Comparison of ENCODE assay signal across 8 cellular contexts in the genomic region with DNA sequence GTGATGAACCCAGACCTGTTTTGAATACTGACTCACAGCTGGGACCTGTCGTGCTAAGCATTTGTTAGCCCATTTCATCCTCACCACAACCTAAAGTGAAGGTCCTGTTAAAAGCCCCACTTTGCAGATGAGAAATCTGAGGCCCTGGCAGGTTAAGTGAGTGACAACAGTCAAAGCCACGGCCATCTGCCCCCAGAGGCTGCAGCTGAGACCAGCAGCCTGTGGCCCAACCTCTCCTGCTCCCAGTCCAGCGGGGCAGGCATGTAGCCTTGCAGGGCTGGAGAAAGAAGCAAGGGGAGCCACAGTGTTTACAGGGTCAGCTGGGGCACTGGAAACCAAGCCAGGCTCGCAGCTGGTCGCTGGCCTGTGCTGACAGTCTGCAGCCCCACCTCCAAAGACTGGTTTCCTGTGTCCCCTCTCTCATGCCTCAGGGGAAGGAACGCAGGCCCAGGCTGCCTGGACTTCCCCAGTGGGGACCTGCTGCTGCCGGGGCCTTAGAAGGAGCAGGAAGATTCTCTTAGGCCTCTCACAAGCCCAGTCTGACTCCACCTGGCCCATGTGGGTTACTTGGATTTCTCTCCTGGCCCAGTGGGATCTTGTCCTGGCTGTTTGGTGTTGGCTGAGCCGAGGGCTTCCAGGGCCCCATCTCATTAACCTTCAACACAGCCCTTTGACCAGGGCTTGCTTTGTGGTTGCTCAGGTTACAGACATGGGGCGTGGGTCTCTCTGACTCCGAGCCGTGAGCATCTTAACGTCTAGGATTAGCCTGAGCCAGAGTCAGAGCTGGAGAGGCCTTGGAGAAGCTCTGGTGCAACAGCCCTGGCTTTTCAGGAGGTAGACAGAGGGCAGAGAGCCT. TPM values are rescaled to one million over a fixed set of nuclear protein-coding genes. Genes with fewer than 3 reads are reported as not detected.
A peak's percentile ranks its signal among the peaks of the same experiment; 100 is the strongest.
DNase-seq lines count a peak whose midpoint lies in the region; ATAC-seq and TF ChIP-seq lines count a peak whose summit lies in the region.

No MANE protein-coding gene starts in this region.

- peaks cover 0 to 8% (median 0%) of the 10 kb centered on the region in 4 donors for H3K4me1 ChIP-seq in sigmoid colon

- ATAC-seq in HG03108 (IDR thresholded peaks at IDR 0.05; ENCODE audit: unreplicated experiment) (peak; percentile 20), Right ventricle myocardium superior (ENCODE audit: poor library complexity) (peak; percentile 65), GM21723 (IDR thresholded peaks at IDR 0.05; ENCODE audit: unreplicated experiment) (no peak)
- ATAC-seq in activated CD4-positive, CD25-positive, alpha-beta regulatory T cell treated with anti-CD3 and anti-CD28 coated beads, Interleukin-2, amount 50 U/mL, for 24 hours: peak; percentile 69 to 73

- no peak for TF ChIP-seq EP300 in sigmoid colon (IDR thresholded peaks at IDR 0.05)

- no peaks in the 10 kb centered on the region for H3K27me3 ChIP-seq in sigmoid colon

- H3K4me3 ChIP-seq in sigmoid colon: peak overlapping the region in 3 of 4 donors; percentile 34 to 45 (median 36)

- intact Hi-C loops in Right ventricle myocardium superior (cut with DNase I): no loop called here
- intact Hi-C loops in sigmoid colon (cut with DNase I): no loop called here

- 30 to 60% methylated on average over 12 of the region's 12 CpGs for WGBS in sigmoid colon, 2 donors

- DNase-seq in SKM-1 treated with dmso at 0.1 percent for 144 hours (lab: John Stamatoyannopoulos, UW; ENCODE audit: unreplicated experiment): peak; percentile 25
- DNase-seq in SKM-1 (lab: John Stamatoyannopoulos, UW; ENCODE audit: unreplicated experiment): no peak
- DNase-seq in Right ventricle myocardium superior: peak; percentile 80
- DNase-seq in sigmoid colon: peak; percentile 80
- no peak for DNase-seq in LoVo (ENCODE audit: low spot score)

- no peak for TF ChIP-seq CTCF in sigmoid colon (IDR thresholded peaks at IDR 0.05)

- no peaks in the 10 kb centered on the region for H3K36me3 ChIP-seq in sigmoid colon

- H3K9me3 ChIP-seq in sigmoid colon: no peaks in the 10 kb centered on the region

- H3K27ac ChIP-seq in sigmoid colon: peak overlapping the region; percentile 47 to 66 (median 65)

- no peak for TF ChIP-seq POLR2A in sigmoid colon (IDR thresholded peaks at IDR 0.05)

RNA-seq across cellular contexts. Expression of a gene that starts 1.7 kb away (rescaled TPM):
- 4.6 TPM for total RNA-seq in Right ventricle myocardium superior
- total RNA-seq in sigmoid colon: 10 to 100 TPM in 1 of 4 donors, 1 to 10 TPM in 3; 6.4 to 20.8 (median 9.4) TPM
- polyA plus RNA-seq in sigmoid colon: 10 to 100 TPM in 1 of 3 donors, 1 to 10 TPM in 2; 4.2 to 44.8 (median 4.4) TPM

RNA-seq across cellular contexts. Expression of a gene that starts 29.3 kb away (rescaled TPM):
- not detected for total RNA-seq in Right ventricle myocardium superior
- not detected for total RNA-seq in sigmoid colon
- polyA plus RNA-seq in sigmoid colon: not detected

RNA-seq across cellular contexts. Expression of a gene that starts 48.8 kb away (rescaled TPM):
- total RNA-seq in Right ventricle myocardium superior: not detected
- total RNA-seq in sigmoid colon: under 1 TPM in 2 of 4 donors, not detected in 2; 0.28 to 0.36 TPM
- polyA plus RNA-seq in sigmoid colon: 10 to 100 TPM; 10.8 to 13.9 (median 13.6) TPM

Comparison
In these comparisons a context has a peak if more than half of its experiments do, and no peak if none do; other contexts are left out.
1. DNase-seq: peak in SKM-1 treated with dmso at 0.1 percent for 144 hours (single experiment), Right ventricle myocardium superior (single experiment) and sigmoid colon (single experiment); none in SKM-1 (single experiment) and LoVo (single experiment).